10 cellular contexts compared by ENCODE assay signal in genomic region chr11:125990244-125990643, GRCh38. TPM values are rescaled to one million over a fixed set of nuclear protein-coding genes. Genes with fewer than 3 reads are reported as not detected.
DNase-seq lines count a peak whose midpoint lies in the region; ATAC-seq and TF ChIP-seq lines count a peak whose summit lies in the region.
"Had no signal": no experiment of that assay in that cellular context is flagged by ENCODE, and none has a peak within 500 bp of the region (broad histone marks: within the 10 kb centered on the region; RNA-seq: fewer than 3 reads in every experiment).

No MANE protein-coding gene starts in this region.

- H2AFZ ChIP-seq in mammary epithelial cell (ENCODE audit: low read depth, low read length): no peak overlapping the region

- no peaks in the 10 kb centered on the region for H3K4me1 ChIP-seq in mammary epithelial cell (ENCODE audit: insufficient read depth, low read length)

- BruUV-seq in mammary epithelial cell (replicated peaks; lab: Mats Ljungman, UMichigan): no TSS peak

- no peaks in the 10 kb centered on the region for H3K27me3 ChIP-seq in mammary epithelial cell (ENCODE audit: insufficient read depth, low read length)
- H3K27me3 ChIP-seq: dorsolateral prefrontal cortex had no signal

- in situ Hi-C loops in mammary epithelial cell (cut with MboI; ENCODE audit: low sequenced_read_pairs in 2 of 2) (no loop called here), KBM-7 (cut with MboI; ENCODE audit: low pct_unique_long_range_greater_than_20kb, low sequenced_read_pairs) (no loop called here)

- no peaks in the 10 kb centered on the region for H3K9me3 ChIP-seq in mammary epithelial cell (replicated peaks; ENCODE audit: insufficient read depth, low read length)

- H3K36me3 ChIP-seq in mammary epithelial cell (ENCODE audit: insufficient read depth, low read length): no peaks in the 10 kb centered on the region

- no peak overlapping the region for H3K27ac ChIP-seq in mammary epithelial cell (ENCODE audit: insufficient read depth, low read depth, low read length)

- H3K79me2 ChIP-seq in mammary epithelial cell (ENCODE audit: insufficient read depth, low read length): no peaks in the 10 kb centered on the region

- intact Hi-C loops in mammary epithelial cell (cut with micrococcal nuclease): no loop called here

- CTCF ChIA-PET in mammary epithelial cell (lab: Charles Lee; ENCODE audit: low non-redundant PET): no interaction called here

- H3K4me3 ChIP-seq in LNCaP clone FGC (ENCODE audit: low read depth, low read length): no peak overlapping the region
- H3K4me3 ChIP-seq in mammary epithelial cell (replicated peaks in 1 of 3; ENCODE audit: insufficient read depth in 1 of 3, low read depth in 2 of 3, low read length in 3 of 3): no peak overlapping the region
- H3K4me3 ChIP-seq: dorsolateral prefrontal cortex had no signal

- H3K9ac ChIP-seq in mammary epithelial cell (ENCODE audit: insufficient read depth, low read length): no peak overlapping the region

- WGBS in mammary epithelial cell (ENCODE audit: low coverage, missing lambda C conversion rate): 55% methylated on average over 3 of the region's 3 CpGs

- dilution Hi-C loops in mammary epithelial cell (cut with HindIII; ENCODE audit: low sequenced_read_pairs): no loop called here

- no peaks in the 10 kb centered on the region for H4K20me1 ChIP-seq in mammary epithelial cell (ENCODE audit: insufficient read depth, low read length)

- no peak overlapping the region for H3K4me2 ChIP-seq in mammary epithelial cell (ENCODE audit: insufficient read depth, low read depth, low read length)

- TF ChIP-seq CTCF in LNCaP clone FGC (IDR thresholded peaks at IDR 0.05; ENCODE audit: control insufficient read depth, extremely low read depth, insufficient read depth) (no peak), mammary epithelial cell (conservative IDR thresholded peaks at IDR 0.05 in 1 of 2, IDR thresholded peaks at IDR 0.05 in 1 of 2; ENCODE audit: extremely low read depth in 1 of 2, insufficient read depth in 1 of 2, low read depth in 1 of 2, low read length in 2 of 2) (no peak)

- ATAC-seq in GM19395 (IDR thresholded peaks at IDR 0.05; ENCODE audit: unreplicated experiment): no peak
- ATAC-seq in GM19351 (IDR thresholded peaks at IDR 0.05; ENCODE audit: unreplicated experiment): no peak

- peak; percentile 100 for DNase-seq in DMS79 treated with DMSO at 0.1 percent for 48 hours (lab: John Stamatoyannopoulos, UW)
- DNase-seq in LNCaP clone FGC (ENCODE audit: low read depth): peak; percentile 15
- peak; percentile 25 for DNase-seq in mammary epithelial cell
- DNase-seq in middle frontal gyrus (ENCODE audit: extremely low spot score, low spot score): peak; percentile 47
- DNase-seq in KBM-7: no peak
- no peak for DNase-seq in GDM1 (lab: John Stamatoyannopoulos, UW)

RNA-seq across cellular contexts. Expression of gene VSIG10L2, which starts 44.4 kb away (rescaled TPM):
- not detected for total RNA-seq in mammary epithelial cell
- polyA plus RNA-seq in mammary epithelial cell: not detected
- not detected for polyA minus RNA-seq in mammary epithelial cell
- total RNA-seq: H4 had no signal

Comparison
In these comparisons a context has a peak if more than half of its experiments do, and no peak if none do; other contexts are left out.
1. DNase-seq: peak in DMS79 treated with DMSO at 0.1 percent for 48 hours (single experiment), LNCaP clone FGC (single experiment), mammary epithelial cell (single experiment) and middle frontal gyrus (single experiment); none in KBM-7 (single experiment) and GDM1 (single experiment).